Comparison of ENCODE assay signal across 22 cellular contexts in genomic region chr4:38004062-38004461, GRCh38. TPM values are rescaled to one million over a fixed set of nuclear protein-coding genes. Genes with fewer than 3 reads are reported as not detected.
DNase-seq lines count a peak whose midpoint lies in the region; TF ChIP-seq lines count a peak whose summit lies in the region.
"Had no signal": no experiment of that assay in that cellular context is flagged by ENCODE, and none has a peak within 500 bp of the region (broad histone marks: within the 10 kb centered on the region; RNA-seq: fewer than 3 reads in every experiment).

No MANE protein-coding gene starts in this region.

- no peak overlapping the region for H2AFZ ChIP-seq in smooth muscle cell (ENCODE audit: low read depth)

- TF ChIP-seq CTCF in brain microvascular endothelial cell (IDR thresholded peaks at IDR 0.05; ENCODE audit: low read depth, low read length, missing control alignments) (no peak), smooth muscle cell (IDR thresholded peaks at IDR 0.05; ENCODE audit: borderline replicate concordance, insufficient read depth, poor library complexity, severe bottlenecking) (no peak), glutamatergic neuron (IDR thresholded peaks at IDR 0.05; ENCODE audit: partially characterized antibody, unreplicated experiment) (no peak)

- no peaks in the 10 kb centered on the region for H3K36me3 Mint-ChIP-seq in glutamatergic neuron (ENCODE audit: unreplicated experiment)
- H3K36me3 Mint-ChIP-seq: stimulated activated effector memory CD8-positive, alpha-beta T cell treated with anti-CD3 and anti-CD28 coated beads, Interleukin-12 subunit alpha, Interleukin-12 subunit beta, amount 100 ng/mL, for 72 hours had no signal

- peak overlapping the region; percentile 3 for H3K4me2 ChIP-seq in smooth muscle cell

- H3K4me3 ChIP-seq in brain microvascular endothelial cell (ENCODE audit: low read depth, low read length) (no peak overlapping the region), smooth muscle cell (no peak overlapping the region)
- H3K4me3 ChIP-seq: K562 had no signal

- H3K9ac ChIP-seq in smooth muscle cell (ENCODE audit: low read depth) = no peak overlapping the region

- H3K79me2 ChIP-seq in smooth muscle cell (ENCODE audit: low read depth) = peaks cover 52% of the 10 kb centered on the region

- no peak overlapping the region for H3K4me3 Mint-ChIP-seq in glutamatergic neuron (ENCODE audit: unreplicated experiment)
- H3K4me3 Mint-ChIP-seq: stimulated activated effector memory CD8-positive, alpha-beta T cell treated with anti-CD3 and anti-CD28 coated beads, Interleukin-12 subunit alpha, Interleukin-12 subunit beta, amount 100 ng/mL, for 72 hours had no signal

- no peak overlapping the region for H3K27ac ChIP-seq in brain microvascular endothelial cell
- H3K27ac ChIP-seq in smooth muscle cell (ENCODE audit: low read depth) = peak overlapping the region; percentile 2
- H3K27ac ChIP-seq: epithelial cell of prostate, HL-60 had no signal

- H3K4me1 Mint-ChIP-seq in glutamatergic neuron (ENCODE audit: low read depth, unreplicated experiment) = peaks cover 43% of the 10 kb centered on the region

- WGBS in smooth muscle cell (ENCODE audit: low lambda C conversion rate) = 20% methylated on average over 3 of the region's 3 CpGs

- no peaks in the 10 kb centered on the region for H3K27me3 Mint-ChIP-seq in glutamatergic neuron (ENCODE audit: unreplicated experiment)

- H3K36me3 ChIP-seq in brain microvascular endothelial cell (replicated peaks) (no peaks in the 10 kb centered on the region), smooth muscle cell (ENCODE audit: low read depth) (no peaks in the 10 kb centered on the region)

- peaks cover 22% of the 10 kb centered on the region for H3K4me1 ChIP-seq in smooth muscle cell (ENCODE audit: low read depth)

- in situ Hi-C loops in brain microvascular endothelial cell (cut with HindIII; ENCODE audit: low pct_ligation_motif_present, low sequenced_read_pairs) = no loop called here

- peaks cover 77% of the 10 kb centered on the region for H4K20me1 ChIP-seq in smooth muscle cell (ENCODE audit: low read depth)

- peaks cover 3% of the 10 kb centered on the region for H3K9me3 Mint-ChIP-seq in glutamatergic neuron (ENCODE audit: unreplicated experiment)
- H3K9me3 Mint-ChIP-seq: stimulated activated effector memory CD8-positive, alpha-beta T cell treated with anti-CD3 and anti-CD28 coated beads, Interleukin-12 subunit alpha, Interleukin-12 subunit beta, amount 100 ng/mL, for 72 hours had no signal

- peak; percentile 8 for DNase-seq in HT1080 (ENCODE audit: low read depth)
- DNase-seq in brain microvascular endothelial cell = peak; percentile 37
- peak; percentile 54 for DNase-seq in kidney tubule cell (ENCODE audit: low spot score)
- no peak for DNase-seq in smooth muscle cell (lab: John Stamatoyannopoulos, UW; ENCODE audit: unreplicated experiment)
- DNase-seq in MV-4-11 (lab: John Stamatoyannopoulos, UW) = no peak
- DNase-seq in UCSD-AML1 (lab: John Stamatoyannopoulos, UW; ENCODE audit: unreplicated experiment) = no peak
- DNase-seq in glutamatergic neuron = no peak
- DNase-seq: activated CD4-positive, alpha-beta T cell treated with anti-CD3 and anti-CD28 coated beads for 4 hours; activated effector memory CD4-positive, alpha-beta T cell treated with anti-CD3 and anti-CD28 coated beads, Interleukin-2, amount 50 U/mL, for 16 hours; C1 segment of cervical spinal cord; dermis blood vessel endothelial cell; DMS 273 treated with DMSO at 0.1 percent for 48 hours; NCI-H1092; NCI-H2107; NCI-H69; posterior cingulate gyrus had no signal

- no peaks in the 10 kb centered on the region for H3K27me3 ChIP-seq in brain microvascular endothelial cell (replicated peaks)
- no peaks in the 10 kb centered on the region for H3K27me3 ChIP-seq in smooth muscle cell (ENCODE audit: low read depth)

- peaks cover 5% of the 10 kb centered on the region for H3F3A ChIP-seq in smooth muscle cell (ENCODE audit: low read depth)

- no peaks in the 10 kb centered on the region for H3K9me3 ChIP-seq in smooth muscle cell (replicated peaks; ENCODE audit: low read depth)

- no peak overlapping the region for H3K27ac Mint-ChIP-seq in glutamatergic neuron (ENCODE audit: unreplicated experiment)

RNA-seq across cellular contexts. Expression of gene PTTG2, which starts 43.9 kb away (rescaled TPM):
- not detected in 2 replicates for total RNA-seq in HT1080 (2014; rRNA removed; shearing (Covaris generic))
- not detected in 2 replicates for polyA plus RNA-seq in HT1080 (2015; cell fraction: cytosol; rRNA removed)
- not detected in 2 replicates for polyA plus RNA-seq in HT1080 (2015; cell fraction: nucleus; rRNA removed)
- total RNA-seq in smooth muscle cell = not detected in 2 replicates
- not detected in 2 replicates for polyA plus RNA-seq in smooth muscle cell
- not detected for total RNA-seq in glutamatergic neuron (ENCODE audit: unreplicated experiment)
- total RNA-seq: glomerular endothelial cell, K562 had no signal
- polyA plus RNA-seq: K562, keratinocyte had no signal

Comparison
In these comparisons a context has a peak if more than half of its experiments do, and no peak if none do; other contexts are left out.
1. DNase-seq: peak in HT1080 (single experiment), brain microvascular endothelial cell (single experiment) and kidney tubule cell (single experiment); none in smooth muscle cell (single experiment), MV-4-11 (single experiment), UCSD-AML1 (single experiment) and glutamatergic neuron (single experiment).